In genomic region chr1:67749844-67750689, GRCh38 we compare ENCODE assay signal across 9 cellular contexts.
DNase-seq lines count a peak whose midpoint lies in the region; ATAC-seq and TF ChIP-seq lines count a peak whose summit lies in the region.
"Had no signal": no experiment of that assay in that cellular context is flagged by ENCODE, and none has a peak within 500 bp of the region (broad histone marks: within the 10 kb centered on the region; RNA-seq: fewer than 3 reads in every experiment).

No MANE protein-coding gene starts in this region.

- H3K27ac ChIP-seq in GM23338 (ENCODE audit: low read depth) (peak overlapping the region; percentile 84), psoas muscle (peak overlapping the region; percentile 25)

- H2AFZ ChIP-seq in GM23338, result no peak overlapping the region

- H3K4me3 ChIP-seq in GM23338 (peak overlapping the region; percentile 18; the same call in 1 of the 2 replicates), foreskin fibroblast (ENCODE audit: low read depth in 1 of 2, low read length in 2 of 2) (no peak overlapping the region), psoas muscle (no peak overlapping the region)

- no peaks in the 10 kb centered on the region for H3K9me2 ChIP-seq in GM23338 (ENCODE audit: insufficient read depth)

- no peaks in the 10 kb centered on the region for H3K9me3 ChIP-seq in psoas muscle

- DNase-seq in A172 (ENCODE audit: low spot score) (peak; percentile 81), GM23338 (ENCODE audit: low spot score) (peak; percentile 46), RPMI8226 (peak; percentile 69), foreskin fibroblast (peak; percentile 69 to 82), psoas muscle (no peak), globus pallidus (ENCODE audit: low spot score) (no peak)
- DNase-seq in stimulated activated CD4-positive, alpha-beta T cell treated with anti-CD3 and anti-CD28 coated beads, Interleukin-1b, Interleukin-23, amount 100 ng/mL, for 48 hours, result no peak

- H3K27me3 Mint-ChIP-seq in GM23338 (ENCODE audit: insufficient read depth, low read depth, poor library complexity), result peaks cover 9% of the 10 kb centered on the region

- intact Hi-C loops in psoas muscle (cut with DNase I), result no loop called here

- H3K27me3 ChIP-seq in GM23338 (ENCODE audit: insufficient read depth) (peaks cover 9% of the 10 kb centered on the region; the same call in 1 of the 2 replicates), psoas muscle (ENCODE audit: insufficient read depth in 3 of 3, low read length in 2 of 3) (no peaks in the 10 kb centered on the region)

- no peaks in the 10 kb centered on the region for H3K9me3 Mint-ChIP-seq in GM23338

- H3K4me3 Mint-ChIP-seq in GM23338, result peak overlapping the region; percentile 58
- H3K4me3 Mint-ChIP-seq: activated naive CD8-positive, alpha-beta T cell had no signal

- H3K4me1 ChIP-seq in GM23338 (ENCODE audit: insufficient read depth) (peaks cover 61% of the 10 kb centered on the region), psoas muscle (peaks cover 45% of the 10 kb centered on the region)

- H3K27ac Mint-ChIP-seq in GM23338, result peak overlapping the region; percentile 98
- H3K27ac Mint-ChIP-seq: activated naive CD8-positive, alpha-beta T cell had no signal

- no peaks in the 10 kb centered on the region for H3F3A ChIP-seq in GM23338 (replicated peaks; ENCODE audit: low read depth)

- H3K79me2 ChIP-seq in GM23338 (replicated peaks; ENCODE audit: insufficient read depth), result no peaks in the 10 kb centered on the region

- H3K4me2 ChIP-seq in GM23338, result peak overlapping the region; percentile 50

- no peaks in the 10 kb centered on the region for H4K20me1 ChIP-seq in GM23338 (replicated peaks; ENCODE audit: insufficient read depth)

- H3K36me3 Mint-ChIP-seq in GM23338 (ENCODE audit: low read depth), result no peaks in the 10 kb centered on the region; the same call in 2 of the 3 replicates
- H3K36me3 Mint-ChIP-seq: activated naive CD8-positive, alpha-beta T cell had no signal

- ATAC-seq in GM23338, result peak; percentile 19
- ATAC-seq in psoas muscle, result peak; percentile 36 to 55 (median 46)
- no peak for ATAC-seq in GM18861 (IDR thresholded peaks at IDR 0.05; ENCODE audit: unreplicated experiment)

- 43 to 56% (median 47%) methylated on average over 8 of the region's 8 CpGs for WGBS in psoas muscle, 3 donors

- TF ChIP-seq CTCF in GM23338 (conservative IDR thresholded peaks at IDR 0.05; ENCODE audit: low read depth in 2 of 2) (no peak), foreskin fibroblast (IDR thresholded peaks at IDR 0.05; ENCODE audit: low read depth, low read length) (no peak), psoas muscle (IDR thresholded peaks at IDR 0.05) (no peak)

- H3K4me1 Mint-ChIP-seq in GM23338, result peaks cover 88% of the 10 kb centered on the region

- no peaks in the 10 kb centered on the region for H3K36me3 ChIP-seq in GM23338 (ENCODE audit: insufficient read depth)
- H3K36me3 ChIP-seq in psoas muscle (ENCODE audit: insufficient read depth in 1 of 2, low read depth in 1 of 2), result no peaks in the 10 kb centered on the region

TF ChIP-seq in GM23338, 12 proteins besides CTCF, POLR2A, EP300 and RAD21:
- no peak for TF ChIP-seq EZH2phosphoT487 (IDR thresholded peaks at IDR 0.05; ENCODE audit: unreplicated experiment)
- 0 out of 2 replicates have a peak, but pooled peaks have one; percentile 1 for TF ChIP-seq ZNF462 (CRISPR knock-in tag; IDR thresholded peaks at IDR 0.05)

Comparison
In these comparisons a context has a peak if more than half of its experiments do, and no peak if none do; other contexts are left out.
1. DNase-seq: peak in A172 (single experiment), GM23338 (single experiment), RPMI8226 (single experiment) and foreskin fibroblast (2 of 2); none in psoas muscle (0 of 2), stimulated activated CD4-positive, alpha-beta T cell treated with anti-CD3 and anti-CD28 coated beads, Interleukin-1b, Interleukin-23, amount 100 ng/mL, for 48 hours (single experiment) and globus pallidus (single experiment).